ENCODE assay signal across 35 cellular contexts in the genomic region with DNA sequence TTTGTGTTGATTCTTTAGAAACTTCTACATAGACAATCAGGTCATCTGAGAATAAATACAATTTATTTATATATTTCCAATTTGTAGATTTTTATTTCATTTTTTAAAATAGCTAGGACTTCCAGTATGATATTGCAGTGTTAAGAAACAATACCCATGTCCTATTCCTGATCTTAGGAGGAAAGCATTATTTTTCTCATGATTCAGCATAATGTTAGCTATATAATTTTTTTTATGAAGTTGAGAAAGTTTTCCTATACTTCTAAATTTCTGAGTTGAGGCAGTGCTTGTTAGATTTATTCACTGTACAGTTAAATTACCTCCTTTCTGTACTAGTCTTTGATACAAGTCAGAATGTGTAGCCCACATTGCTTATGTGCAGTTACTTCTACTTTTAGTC.
"Had no signal": no experiment of that assay in that cellular context is flagged by ENCODE, and none has a peak within 500 bp of the region (broad histone marks: within the 10 kb centered on the region; RNA-seq: fewer than 3 reads in every experiment).

No MANE protein-coding gene starts in this region.

- H3K27me3 ChIP-seq: MG63 had no signal

- H3K4me3 ChIP-seq: MG63 had no signal

- H3K36me3 ChIP-seq: MG63 had no signal

- DNase-seq: Kasumi-1, MG63, MM.1S, MV-4-11, NCI-H1048, NCI-H1092, NCI-H1092 treated with DMSO at 0.1 percent for 48 hours, NCI-H1105, NCI-H1105 treated with DMSO at 0.1 percent for 48 hours, NCI-H1417, NCI-H1417 treated with DMSO at 0.1 percent for 48 hours, NCI-H1436, NCI-H1436 treated with DMSO at 0.1 percent for 48 hours, NCI-H146, NCI-H1694, NCI-H1694 treated with DMSO at 0.1 percent for 48 hours, NCI-H187, NCI-H187 treated with DMSO at 0.1 percent for 48 hours, NCI-H1930, NCI-H2029, NCI-H2029 treated with DMSO at 0.1 percent for 48 hours, NCI-H2081, NCI-H2081 treated with DMSO at 0.1 percent for 48 hours, NCI-H2107, NCI-H2171, NCI-H2171 treated with DMSO at 0.1 percent for 48 hours, NCI-H2227 treated with DMSO at 0.1 percent for 48 hours, NCI-H226, NCI-H345, NCI-H446, NCI-H446 treated with DMSO at 0.1 percent for 48 hours, NCI-H510A, NCI-H510A treated with DMSO at 0.1 percent for 48 hours, NCI-H524, NCI-H524 treated with DMSO at 0.1 percent for 48 hours had no signal
